ENCODE assay signal across 16 cellular contexts in genomic region chr16:22614271-22614947, GRCh38.
DNase-seq lines count a peak whose midpoint lies in the region; ATAC-seq and TF ChIP-seq lines count a peak whose summit lies in the region.
"Had no signal": no experiment of that assay in that cellular context is flagged by ENCODE, and none has a peak within 500 bp of the region (broad histone marks: within the 10 kb centered on the region; RNA-seq: fewer than 3 reads in every experiment).

No MANE protein-coding gene starts in this region.

- 44 to 47% methylated on average over 6 of the region's 6 CpGs for WGBS in esophagus squamous epithelium, 2 donors

- CTCF ChIA-PET in RWPE1 (lab: Yijun Ruan, JAX), result no interaction called here
- CTCF ChIA-PET in activated CD4-positive, alpha-beta memory T cell treated with anti-CD3 and anti-CD28 coated beads, Interleukin-2, amount 10 ng/mL, durations not matched to agents 7 days and 5 days (lab: Charles Lee), result no interaction called here

- H3K9me3 ChIP-seq in esophagus squamous epithelium, result peaks cover 0 to 3% (median 0%) of the 10 kb centered on the region in 3 donors

- no peak overlapping the region for H3K27ac ChIP-seq in RWPE1
- no peak overlapping the region for H3K27ac ChIP-seq in esophagus squamous epithelium
- H3K27ac ChIP-seq: ascending aorta, SK-N-MC had no signal

- no peak overlapping the region for H3K27ac Mint-ChIP-seq in activated CD4-positive, alpha-beta memory T cell treated with anti-CD3 and anti-CD28 coated beads, Interleukin-2, amount 10 ng/mL, durations not matched to agents 7 days and 5 days
- H3K27ac Mint-ChIP-seq: activated CD8-positive, alpha-beta memory T cell treated with anti-CD3 and anti-CD28 coated beads, Interleukin-2, amount 10 ng/mL, durations not matched to agents 7 days and 5 days had no signal

- no peaks in the 10 kb centered on the region for H3K36me3 ChIP-seq in esophagus squamous epithelium
- H3K36me3 ChIP-seq: ascending aorta had no signal

- H3K4me3 Mint-ChIP-seq in activated CD4-positive, alpha-beta memory T cell treated with anti-CD3 and anti-CD28 coated beads, Interleukin-2, amount 10 ng/mL, durations not matched to agents 7 days and 5 days, result no peak overlapping the region
- H3K4me3 Mint-ChIP-seq: activated CD8-positive, alpha-beta memory T cell treated with anti-CD3 and anti-CD28 coated beads, Interleukin-2, amount 10 ng/mL, durations not matched to agents 7 days and 5 days had no signal

- no peaks in the 10 kb centered on the region for H3K9me3 Mint-ChIP-seq in activated CD4-positive, alpha-beta memory T cell treated with anti-CD3 and anti-CD28 coated beads, Interleukin-2, amount 10 ng/mL, durations not matched to agents 7 days and 5 days

- TF ChIP-seq CTCF in RWPE1 (conservative IDR thresholded peaks at IDR 0.05; ENCODE audit: low read depth) (no peak), epithelial cell of esophagus (IDR thresholded peaks at IDR 0.05; ENCODE audit: insufficient read depth, low read depth, low read length, missing control alignments) (no peak), esophagus squamous epithelium (IDR thresholded peaks at IDR 0.05) (no peak)

- ATAC-seq in GM21447 (IDR thresholded peaks at IDR 0.05; ENCODE audit: unreplicated experiment), result no peak
- ATAC-seq: activated CD8-positive, alpha-beta memory T cell treated with anti-CD3 and anti-CD28 coated beads, Interleukin-2, amount 10 ng/mL, durations not matched to agents 7 days and 5 days had no signal

- intact Hi-C loops in esophagus squamous epithelium (cut with DNase I), result no loop called here

- no peaks in the 10 kb centered on the region for H3K4me1 Mint-ChIP-seq in activated CD4-positive, alpha-beta memory T cell treated with anti-CD3 and anti-CD28 coated beads, Interleukin-2, amount 10 ng/mL, durations not matched to agents 7 days and 5 days
- H3K4me1 Mint-ChIP-seq: activated CD8-positive, alpha-beta memory T cell treated with anti-CD3 and anti-CD28 coated beads, Interleukin-2, amount 10 ng/mL, durations not matched to agents 7 days and 5 days had no signal

- H3K27me3 Mint-ChIP-seq in activated CD4-positive, alpha-beta memory T cell treated with anti-CD3 and anti-CD28 coated beads, Interleukin-2, amount 10 ng/mL, durations not matched to agents 7 days and 5 days, result peaks cover 5% of the 10 kb centered on the region

- H3K4me1 ChIP-seq in esophagus squamous epithelium, result no peaks in the 10 kb centered on the region
- H3K4me1 ChIP-seq: ascending aorta had no signal

- POLR2A ChIA-PET in RWPE1 (lab: Yijun Ruan, JAX; ENCODE audit: low non-redundant PET), result no interaction called here
- POLR2A ChIA-PET in activated CD4-positive, alpha-beta memory T cell treated with anti-CD3 and anti-CD28 coated beads, Interleukin-2, amount 10 ng/mL, durations not matched to agents 7 days and 5 days (lab: Charles Lee), result no interaction called here

- DNase-seq in ELR (ENCODE audit: low read depth), result peak; percentile 34
- peak; percentile 61 for DNase-seq in RWPE1 (ENCODE audit: low spot score)
- DNase-seq in epithelial cell of esophagus (ENCODE audit: low read depth), result peak; percentile 81
- peak; percentile 52 for DNase-seq in myocyte (ENCODE audit: low read depth)
- no peak for DNase-seq in activated CD4-positive, alpha-beta memory T cell treated with anti-CD3 and anti-CD28 coated beads, Interleukin-2, amount 10 ng/mL, durations not matched to agents 7 days and 5 days
- no peak for DNase-seq in HuH-7 (ENCODE audit: low spot score)
- DNase-seq in esophagus squamous epithelium (lab: John Stamatoyannopoulos, UW), result no peak
- DNase-seq: activated CD8-positive, alpha-beta memory T cell treated with anti-CD3 and anti-CD28 coated beads, Interleukin-2, amount 10 ng/mL, durations not matched to agents 7 days and 5 days; H7; NCI-H1417 treated with DMSO at 0.1 percent for 48 hours; NCI-H345; stimulated activated naive CD4-positive, alpha-beta T cell treated with Interleukin-2 at 50 U/mL for 16 hours had no signal

- peaks cover 0 to 55% (median 0%) of the 10 kb centered on the region in 4 donors for H3K27me3 ChIP-seq in esophagus squamous epithelium
- H3K27me3 ChIP-seq: ascending aorta had no signal

- H3K4me3 ChIP-seq in epithelial cell of esophagus (ENCODE audit: low read length) (no peak overlapping the region), esophagus squamous epithelium (no peak overlapping the region)
- H3K4me3 ChIP-seq: ascending aorta, SK-N-MC, smooth muscle cell had no signal

- no peaks in the 10 kb centered on the region for H3K36me3 Mint-ChIP-seq in activated CD4-positive, alpha-beta memory T cell treated with anti-CD3 and anti-CD28 coated beads, Interleukin-2, amount 10 ng/mL, durations not matched to agents 7 days and 5 days (ENCODE audit: low read depth)
- H3K36me3 Mint-ChIP-seq: activated CD8-positive, alpha-beta memory T cell treated with anti-CD3 and anti-CD28 coated beads, Interleukin-2, amount 10 ng/mL, durations not matched to agents 7 days and 5 days had no signal

- TF ChIP-seq POLR2A in esophagus squamous epithelium (IDR thresholded peaks at IDR 0.05), result no peak

Comparison
In these comparisons a context has a peak if more than half of its experiments do, and no peak if none do; other contexts are left out.
1. DNase-seq: peak in ELR (single experiment), RWPE1 (single experiment), epithelial cell of esophagus (single experiment) and myocyte (single experiment); none in activated CD4-positive, alpha-beta memory T cell treated with anti-CD3 and anti-CD28 coated beads, Interleukin-2, amount 10 ng/mL, durations not matched to agents 7 days and 5 days (single experiment), HuH-7 (single experiment) and esophagus squamous epithelium (single experiment).